ENCODE assay signal across 12 cellular contexts in genomic region chr9:136401173-136401922, GRCh38. TPM values are rescaled to one million over a fixed set of nuclear protein-coding genes. Genes with fewer than 3 reads are reported as not detected.
DNase-seq lines count a peak whose midpoint lies in the region; ATAC-seq and TF ChIP-seq lines count a peak whose summit lies in the region.
"Had no signal": no experiment of that assay in that cellular context is flagged by ENCODE, and none has a peak within 500 bp of the region (broad histone marks: within the 10 kb centered on the region; RNA-seq: fewer than 3 reads in every experiment).

No MANE protein-coding gene starts in this region.

- H3K36me3 ChIP-seq in adipocyte (ENCODE audit: control insufficient read depth, insufficient read depth, low read length, severe bottlenecking) (peaks cover 57% of the 10 kb centered on the region), neural progenitor cell (peaks cover 3% of the 10 kb centered on the region)

- H3K27me3 Mint-ChIP-seq in activated CD4-positive, alpha-beta T cell treated with anti-CD3 and anti-CD28 coated beads, Interleukin-2, amount 10 ng/mL, durations not matched to agents 7 days and 5 days, result no peaks in the 10 kb centered on the region
- no peaks in the 10 kb centered on the region for H3K27me3 Mint-ChIP-seq in IgD-negative memory B cell
- peaks cover 7% of the 10 kb centered on the region for H3K27me3 Mint-ChIP-seq in neural progenitor cell (ENCODE audit: insufficient read depth, low read depth)

- H3K27ac ChIP-seq in neural progenitor cell, result no peak overlapping the region

- no peak overlapping the region for H3K4me3 ChIP-seq in adipocyte (ENCODE audit: low read length)
- H3K4me3 ChIP-seq in neural progenitor cell, result no peak overlapping the region

- H3K4me1 ChIP-seq in adipocyte (ENCODE audit: control insufficient read depth, insufficient read depth, low read length), result peaks cover 12% of the 10 kb centered on the region
- no peaks in the 10 kb centered on the region for H3K4me1 ChIP-seq in neural progenitor cell

- ATAC-seq in GM21723 (IDR thresholded peaks at IDR 0.05; ENCODE audit: unreplicated experiment), result no peak

- DNase-seq in activated CD4-positive, alpha-beta T cell treated with anti-CD3 and anti-CD28 coated beads, Interleukin-2, amount 10 ng/mL, durations not matched to agents 7 days and 5 days, result no peak
- no peak for DNase-seq in activated CD4-positive, alpha-beta T cell treated with anti-CD3 and anti-CD28 coated beads for 48 hours
- no peak for DNase-seq in adipocyte (ENCODE audit: low read depth)
- DNase-seq in neural progenitor cell (ENCODE audit: low spot score), result no peak
- no peak for DNase-seq in T-helper 9 cell
- no peak for DNase-seq in islet precursor cell
- DNase-seq: caudate nucleus; left ventricle myocardium inferior; NCI-H524 treated with DMSO at 0.1 percent for 48 hours; stimulated activated CD4-positive, alpha-beta T cell treated with anti-CD3 and anti-CD28 coated beads, Interleukin-15, amount 100 ng/mL, for 24 hours had no signal

- H3K4me3 Mint-ChIP-seq in activated CD4-positive, alpha-beta T cell treated with anti-CD3 and anti-CD28 coated beads, Interleukin-2, amount 10 ng/mL, durations not matched to agents 7 days and 5 days, result peak overlapping the region; percentile 27
- H3K4me3 Mint-ChIP-seq in IgD-negative memory B cell (peak overlapping the region; percentile 10 to 66 (median 30)), neural progenitor cell (peak overlapping the region; percentile 50)

- no peaks in the 10 kb centered on the region for H3K9me3 ChIP-seq in adipocyte (ENCODE audit: control insufficient read depth, low read length)
- no peaks in the 10 kb centered on the region for H3K9me3 ChIP-seq in neural progenitor cell (ENCODE audit: low read depth)
- H3K9me3 ChIP-seq: left ventricle myocardium inferior had no signal

- POLR2A ChIA-PET in activated CD4-positive, alpha-beta T cell treated with anti-CD3 and anti-CD28 coated beads, Interleukin-2, amount 10 ng/mL, durations not matched to agents 7 days and 5 days (lab: Charles Lee), result interaction anchor here (0.6 kb wide), 1 partner anchor 24 kb away, joined by 3 read pairs; no protein-coding TSS in a partner anchor

- H3K4me1 Mint-ChIP-seq in activated CD4-positive, alpha-beta T cell treated with anti-CD3 and anti-CD28 coated beads, Interleukin-2, amount 10 ng/mL, durations not matched to agents 7 days and 5 days, result peaks cover 65% of the 10 kb centered on the region
- H3K4me1 Mint-ChIP-seq in IgD-negative memory B cell (peaks cover 25 to 36% (median 27%) of the 10 kb centered on the region in 3 donors), neural progenitor cell (peaks cover 14% of the 10 kb centered on the region)

- H3K79me2 ChIP-seq in neural progenitor cell (ENCODE audit: low read depth), result peaks cover 24% of the 10 kb centered on the region

- H3K27me3 ChIP-seq in adipocyte (replicated peaks; ENCODE audit: control insufficient read depth, insufficient read depth, low read length) (no peaks in the 10 kb centered on the region), neural progenitor cell (no peaks in the 10 kb centered on the region)

- H2AFZ ChIP-seq in neural progenitor cell (replicated peaks), result no peak overlapping the region

- H3K27ac Mint-ChIP-seq in activated CD4-positive, alpha-beta T cell treated with anti-CD3 and anti-CD28 coated beads, Interleukin-2, amount 10 ng/mL, durations not matched to agents 7 days and 5 days, result peak overlapping the region; percentile 75
- H3K27ac Mint-ChIP-seq in IgD-negative memory B cell, result no peak overlapping the region
- H3K27ac Mint-ChIP-seq in neural progenitor cell, result no peak overlapping the region

- no peak overlapping the region for H3K4me2 ChIP-seq in neural progenitor cell

- H3F3A ChIP-seq in neural progenitor cell (ENCODE audit: low read depth), result peaks cover 18% of the 10 kb centered on the region

- CTCF ChIA-PET in activated CD4-positive, alpha-beta T cell treated with anti-CD3 and anti-CD28 coated beads, Interleukin-2, amount 10 ng/mL, durations not matched to agents 7 days and 5 days (lab: Charles Lee), result interaction anchor here (0.6 to 7.1 kb wide), 12 partner anchors 8 to 326 kb away, joined by 3 to 40 read pairs (median 4); partner anchors contain the start of gene DNLZ

- H4K20me1 ChIP-seq in neural progenitor cell (ENCODE audit: low read depth), result peaks cover 20% of the 10 kb centered on the region

- H3K9ac ChIP-seq in adipocyte (ENCODE audit: low read length), result peak overlapping the region; percentile 88
- no peak overlapping the region for H3K9ac ChIP-seq in neural progenitor cell

- no peak for TF ChIP-seq CTCF in neural progenitor cell (IDR thresholded peaks at IDR 0.05)

- H3K9me3 Mint-ChIP-seq in activated CD4-positive, alpha-beta T cell treated with anti-CD3 and anti-CD28 coated beads, Interleukin-2, amount 10 ng/mL, durations not matched to agents 7 days and 5 days, result no peaks in the 10 kb centered on the region
- H3K9me3 Mint-ChIP-seq in IgD-negative memory B cell (no peaks in the 10 kb centered on the region), neural progenitor cell (no peaks in the 10 kb centered on the region)

- H3K36me3 Mint-ChIP-seq in activated CD4-positive, alpha-beta T cell treated with anti-CD3 and anti-CD28 coated beads, Interleukin-2, amount 10 ng/mL, durations not matched to agents 7 days and 5 days (ENCODE audit: low read depth), result peaks cover 35% of the 10 kb centered on the region
- H3K36me3 Mint-ChIP-seq in IgD-negative memory B cell, result peaks cover 3% of the 10 kb centered on the region
- peaks cover 20% of the 10 kb centered on the region for H3K36me3 Mint-ChIP-seq in neural progenitor cell

RNA-seq across cellular contexts. Expression of gene SNAPC4, which starts 1.4 kb away (rescaled TPM):
- total RNA-seq in activated CD4-positive, alpha-beta T cell treated with anti-CD3 and anti-CD28 coated beads, Interleukin-2, amount 10 ng/mL, durations not matched to agents 7 days and 5 days, result 10 to 100 TPM in 1 of 2 experiments, 1 to 10 TPM in 1; 9.4 to 10.8 TPM
- 3.8 TPM for polyA plus RNA-seq in IgD-negative memory B cell
- total RNA-seq in neural progenitor cell (ENCODE audit: low replicate concordance), result 6.8 and 16.5 TPM in 2 replicates

RNA-seq across cellular contexts. Expression of gene ENTR1, which starts 9.1 kb away (rescaled TPM):
- 10 to 100 TPM; 59.2 to 62.3 TPM for total RNA-seq in activated CD4-positive, alpha-beta T cell treated with anti-CD3 and anti-CD28 coated beads, Interleukin-2, amount 10 ng/mL, durations not matched to agents 7 days and 5 days
- 7.4 TPM for polyA plus RNA-seq in IgD-negative memory B cell
- 34.9 and 52.3 TPM in 2 replicates for total RNA-seq in neural progenitor cell (ENCODE audit: low replicate concordance)

RNA-seq across cellular contexts. Expression of gene PMPCA, which starts 9.1 kb away (rescaled TPM):
- total RNA-seq in activated CD4-positive, alpha-beta T cell treated with anti-CD3 and anti-CD28 coated beads, Interleukin-2, amount 10 ng/mL, durations not matched to agents 7 days and 5 days, result 10 to 100 TPM; 52.9 to 58.8 TPM
- 35.0 TPM for polyA plus RNA-seq in IgD-negative memory B cell
- total RNA-seq in neural progenitor cell (ENCODE audit: low replicate concordance), result 51.3 and 65.3 TPM in 2 replicates

RNA-seq across cellular contexts. Expression of gene CARD9, which starts 27.9 kb away (rescaled TPM):
- total RNA-seq in activated CD4-positive, alpha-beta T cell treated with anti-CD3 and anti-CD28 coated beads, Interleukin-2, amount 10 ng/mL, durations not matched to agents 7 days and 5 days, result under 1 TPM; 0.44 to 0.69 TPM
- 0.26 TPM for polyA plus RNA-seq in IgD-negative memory B cell
- total RNA-seq in neural progenitor cell (ENCODE audit: low replicate concordance), result 0.96 TPM in 1 of 2 replicates, not detected in the other

RNA-seq across cellular contexts. Expression of gene DNLZ, which starts 37.8 kb away (rescaled TPM):
- 10 to 100 TPM; 13.1 to 14.6 TPM for total RNA-seq in activated CD4-positive, alpha-beta T cell treated with anti-CD3 and anti-CD28 coated beads, Interleukin-2, amount 10 ng/mL, durations not matched to agents 7 days and 5 days
- polyA plus RNA-seq in IgD-negative memory B cell, result 78.0 TPM
- total RNA-seq in neural progenitor cell (ENCODE audit: low replicate concordance), result 3.4 and 15.8 TPM in 2 replicates
